14 cellular contexts compared by ENCODE assay signal in genomic region chr1:170692866-170693575, GRCh38. TPM values are rescaled to one million over a fixed set of nuclear protein-coding genes. Genes with fewer than 3 reads are reported as not detected.
A peak's percentile ranks its signal among the peaks of the same experiment; 100 is the strongest.
DNase-seq lines count a peak whose midpoint lies in the region; ATAC-seq and TF ChIP-seq lines count a peak whose summit lies in the region.
"Had no signal": no experiment of that assay in that cellular context is flagged by ENCODE, and none has a peak within 500 bp of the region (broad histone marks: within the 10 kb centered on the region; RNA-seq: fewer than 3 reads in every experiment).

No MANE protein-coding gene starts in this region.

- H3K9me3 ChIP-seq in heart right ventricle (no peaks in the 10 kb centered on the region), tibial artery (no peaks in the 10 kb centered on the region)
- H3K9me3 ChIP-seq: spleen had no signal

- peak overlapping the region; percentile 65 for H3K27ac Mint-ChIP-seq in HFFc6
- no peak overlapping the region for H3K27ac Mint-ChIP-seq in activated T-cell treated with anti-CD3 and anti-CD28 coated beads, Interleukin-2, amount 50 U/mL, for 24 hours
- H3K27ac Mint-ChIP-seq: activated CD4-positive, alpha-beta T cell treated with anti-CD3 and anti-CD28 coated beads for 36 hours; activated naive CD4-positive, alpha-beta T cell treated with anti-CD3 and anti-CD28 coated beads, Interleukin-2, amount 10 ng/mL, durations not matched to agents 7 days and 5 days; memory B cell had no signal

- H3K4me1 Mint-ChIP-seq in HFFc6 (ENCODE audit: low read depth) = peaks cover 94% of the 10 kb centered on the region
- no peaks in the 10 kb centered on the region for H3K4me1 Mint-ChIP-seq in activated T-cell treated with anti-CD3 and anti-CD28 coated beads, Interleukin-2, amount 50 U/mL, for 24 hours (ENCODE audit: low read depth)
- H3K4me1 Mint-ChIP-seq: activated naive CD4-positive, alpha-beta T cell treated with anti-CD3 and anti-CD28 coated beads, Interleukin-2, amount 10 ng/mL, durations not matched to agents 7 days and 5 days had no signal

- H3K36me3 ChIP-seq in heart right ventricle (no peaks in the 10 kb centered on the region), tibial artery (no peaks in the 10 kb centered on the region)
- H3K36me3 ChIP-seq: spleen had no signal

- no peaks in the 10 kb centered on the region for H3K9me3 Mint-ChIP-seq in HFFc6
- H3K9me3 Mint-ChIP-seq in activated T-cell treated with anti-CD3 and anti-CD28 coated beads, Interleukin-2, amount 50 U/mL, for 24 hours = no peaks in the 10 kb centered on the region
- H3K9me3 Mint-ChIP-seq: activated naive CD4-positive, alpha-beta T cell treated with anti-CD3 and anti-CD28 coated beads, Interleukin-2, amount 10 ng/mL, durations not matched to agents 7 days and 5 days; memory B cell had no signal

- H3K36me3 Mint-ChIP-seq in HFFc6 (ENCODE audit: low read depth) = peaks cover 41% of the 10 kb centered on the region
- no peaks in the 10 kb centered on the region for H3K36me3 Mint-ChIP-seq in activated T-cell treated with anti-CD3 and anti-CD28 coated beads, Interleukin-2, amount 50 U/mL, for 24 hours (ENCODE audit: low read depth)
- H3K36me3 Mint-ChIP-seq: activated naive CD4-positive, alpha-beta T cell treated with anti-CD3 and anti-CD28 coated beads, Interleukin-2, amount 10 ng/mL, durations not matched to agents 7 days and 5 days; memory B cell had no signal

- H3K27me3 ChIP-seq in heart right ventricle (no peaks in the 10 kb centered on the region), tibial artery (no peaks in the 10 kb centered on the region)

- no peaks in the 10 kb centered on the region; the same call in 1 of the 2 replicates for H3K27me3 Mint-ChIP-seq in HFFc6 (ENCODE audit: insufficient read depth)
- peaks cover 25% of the 10 kb centered on the region for H3K27me3 Mint-ChIP-seq in activated T-cell treated with anti-CD3 and anti-CD28 coated beads, Interleukin-2, amount 50 U/mL, for 24 hours

- WGBS in heart right ventricle, 2 donors = 14 to 28% methylated on average over 2 of the region's 2 CpGs

- intact Hi-C loops in heart right ventricle (cut with DNase I) (loop anchor here in 1 of 10 donors (5.0 kb wide), 1 partner anchor 39 kb away; no protein-coding TSS in a partner anchor), tibial artery (cut with DNase I; ENCODE audit: low total_unique reads) (no loop called here)

- in situ Hi-C loops in astrocyte of the cerebellum (cut with HindIII; ENCODE audit: low sequenced_read_pairs) = no loop called here

- H3K4me3 Mint-ChIP-seq in HFFc6 = peak overlapping the region; percentile 18
- no peak overlapping the region for H3K4me3 Mint-ChIP-seq in activated T-cell treated with anti-CD3 and anti-CD28 coated beads, Interleukin-2, amount 50 U/mL, for 24 hours
- H3K4me3 Mint-ChIP-seq: activated CD4-positive, alpha-beta T cell treated with anti-CD3 and anti-CD28 coated beads for 36 hours; activated naive CD4-positive, alpha-beta T cell treated with anti-CD3 and anti-CD28 coated beads, Interleukin-2, amount 10 ng/mL, durations not matched to agents 7 days and 5 days; memory B cell had no signal

- TF ChIP-seq CTCF in HFFc6 (IDR thresholded peaks at IDR 0.05) = no peak
- TF ChIP-seq CTCF in astrocyte of the cerebellum (IDR thresholded peaks at IDR 0.05; ENCODE audit: low read depth, low read length, missing control alignments) = no peak
- no peak for TF ChIP-seq CTCF in heart right ventricle (IDR thresholded peaks at IDR 0.05)
- no peak for TF ChIP-seq CTCF in tibial artery (IDR thresholded peaks at IDR 0.05)

- ATAC-seq in heart right ventricle = peak; percentile 49 to 91 (median 71)
- ATAC-seq: activated CD4-positive, alpha-beta T cell treated with anti-CD3 and anti-CD28 coated beads for 36 hours; Panc1 had no signal

- H3K4me3 ChIP-seq in astrocyte of the cerebellum (ENCODE audit: low read depth, low read length) = no peak overlapping the region
- no peak overlapping the region for H3K4me3 ChIP-seq in heart right ventricle
- H3K4me3 ChIP-seq in tibial artery = no peak overlapping the region
- H3K4me3 ChIP-seq: spleen had no signal

- DNase-seq in HFFc6 (peak; percentile 38), astrocyte of the cerebellum (ENCODE audit: low read depth) (peak; percentile 63), heart right ventricle (no peak), tibial artery (no peak), NCI-H2171 treated with DMSO at 0.1 percent for 48 hours (lab: John Stamatoyannopoulos, UW) (no peak), SIG-M5 treated with dmso at 0.1 percent for 504 hours (lab: John Stamatoyannopoulos, UW; ENCODE audit: unreplicated experiment) (no peak)
- DNase-seq in activated T-cell treated with anti-CD3 and anti-CD28 coated beads, Interleukin-2, amount 50 U/mL, for 24 hours = no peak
- DNase-seq: activated CD4-positive, alpha-beta T cell treated with anti-CD3 and anti-CD28 coated beads for 36 hours; activated naive CD4-positive, alpha-beta T cell treated with anti-CD3 and anti-CD28 coated beads, Interleukin-2, amount 10 ng/mL, durations not matched to agents 7 days and 5 days; NCI-H1436; spleen had no signal

- H3K27ac ChIP-seq in heart right ventricle (peak overlapping the region in 9 of 10 donors; percentile 26 to 81 (median 42)), tibial artery (peak overlapping the region; percentile 60 to 63)
- H3K27ac ChIP-seq: spleen had no signal

- peaks cover 7 to 83% (median 70%) of the 10 kb centered on the region in 9 donors for H3K4me1 ChIP-seq in heart right ventricle
- peaks cover 3 to 98% (median 42%) of the 10 kb centered on the region in 4 donors for H3K4me1 ChIP-seq in tibial artery

RNA-seq across cellular contexts. Expression of gene PRRX1, which starts 29.1 kb away (rescaled TPM):
- 100 to 1,000 TPM; 151 to 310 (median 270) TPM for total RNA-seq in HFFc6 (2021; fragmentation: NEBNext Ultra II Directional; extraction: Animal tissue kit (Norgen Biotek cat#: 25700))
- 100 to 1,000 TPM in 6 of 10 donors, 10 to 100 TPM in 4; 29.7 to 113 (median 104) TPM for total RNA-seq in heart right ventricle
- 10 to 100 TPM; 23.0 to 25.6 TPM for polyA plus RNA-seq in heart right ventricle
- total RNA-seq: activated CD4-positive, alpha-beta T cell treated with anti-CD3 and anti-CD28 coated beads for 36 hours; H1 had no signal
- polyA plus RNA-seq: H1 had no signal

Comparison
In these comparisons a context has a peak if more than half of its experiments do, and no peak if none do; other contexts are left out.
1. DNase-seq: peak in HFFc6 (single experiment) and astrocyte of the cerebellum (single experiment); none in heart right ventricle (0 of 2), tibial artery (0 of 2), activated T-cell treated with anti-CD3 and anti-CD28 coated beads, Interleukin-2, amount 50 U/mL, for 24 hours (single experiment), NCI-H2171 treated with DMSO at 0.1 percent for 48 hours (single experiment) and SIG-M5 treated with dmso at 0.1 percent for 504 hours (single experiment).